ENCODE assay signal across 8 cellular contexts in genomic region chr21:15732290-15732995, GRCh38. TPM values are rescaled to one million over a fixed set of nuclear protein-coding genes. Genes with fewer than 3 reads are reported as not detected.
DNase-seq lines count a peak whose midpoint lies in the region; ATAC-seq and TF ChIP-seq lines count a peak whose summit lies in the region.

No MANE protein-coding gene starts in this region.

- no peak for TF ChIP-seq EP300 in esophagus muscularis mucosa (IDR thresholded peaks at IDR 0.05)

- H3K27ac ChIP-seq in esophagus muscularis mucosa (replicated peaks in 1 of 4), result peak overlapping the region; percentile 10 to 97 (median 37)
- no peak overlapping the region for H3K27ac ChIP-seq in rectal smooth muscle tissue (ENCODE audit: low read depth, low read length)

- H3K9me3 ChIP-seq in esophagus muscularis mucosa, result no peaks in the 10 kb centered on the region

- WGBS in esophagus muscularis mucosa, result 29% methylated on average over 6 of the region's 6 CpGs

- H3K36me3 ChIP-seq in esophagus muscularis mucosa (no peaks in the 10 kb centered on the region), rectal smooth muscle tissue (ENCODE audit: control insufficient read depth, insufficient read depth, low read length) (no peaks in the 10 kb centered on the region)

- intact Hi-C loops in esophagus muscularis mucosa (cut with DNase I), result no loop called here

- in situ Hi-C loops in SK-MEL-5 (cut with HindIII; ENCODE audit: low pct_unique_long_range_greater_than_20kb, low sequenced_read_pairs), result no loop called here

- peak overlapping the region; percentile 80 to 93 (median 87) for H3K4me3 ChIP-seq in esophagus muscularis mucosa
- peak overlapping the region; percentile 83 for H3K4me3 ChIP-seq in rectal smooth muscle tissue (ENCODE audit: low read length)

- no peak for TF ChIP-seq CTCF in esophagus muscularis mucosa (IDR thresholded peaks at IDR 0.05)

- no peak overlapping the region for H3K9ac ChIP-seq in rectal smooth muscle tissue (ENCODE audit: low read length)

- ATAC-seq in GM19438 (IDR thresholded peaks at IDR 0.05; ENCODE audit: low read depth, unreplicated experiment) (peak; percentile 40), HG03432 (IDR thresholded peaks at IDR 0.05; ENCODE audit: unreplicated experiment) (peak; percentile 45)

- H3K27me3 ChIP-seq in esophagus muscularis mucosa (no peaks in the 10 kb centered on the region), rectal smooth muscle tissue (ENCODE audit: control insufficient read depth, insufficient read depth, low read length) (no peaks in the 10 kb centered on the region)

- no peak for TF ChIP-seq POLR2A in esophagus muscularis mucosa (IDR thresholded peaks at IDR 0.05; ENCODE audit: low read depth)

- H3K4me1 ChIP-seq in esophagus muscularis mucosa (peaks cover 27 to 65% (median 57%) of the 10 kb centered on the region in 4 donors), rectal smooth muscle tissue (ENCODE audit: control insufficient read depth, insufficient read depth, low read length) (peaks cover 7% of the 10 kb centered on the region)

- DNase-seq in Daoy (ENCODE audit: low read depth) (peak; percentile 39), SK-MEL-5 (ENCODE audit: low read depth, low spot score) (peak; percentile 50), esophagus muscularis mucosa (ENCODE audit: extremely low spot score) (no peak), NCI-H345 (lab: John Stamatoyannopoulos, UW) (no peak), iPS-NIHi7 (ENCODE audit: extremely low spot score) (no peak)

RNA-seq across cellular contexts. Expression of gene USP25, which starts 2.7 kb away (rescaled TPM):
- total RNA-seq in Daoy (2014; rRNA removed; shearing (Covaris generic)), result 13.4 and 26.5 TPM in 2 replicates
- 17.9 and 25.3 TPM in 2 replicates for total RNA-seq in SK-MEL-5 (2014; rRNA removed; shearing (Covaris generic))
- 9.5 and 15.3 TPM in 2 replicates for polyA plus RNA-seq in SK-MEL-5 (2015; cell fraction: cytosol; rRNA removed)
- 19.1 and 20.2 TPM in 2 replicates for polyA plus RNA-seq in SK-MEL-5 (2015; cell fraction: nucleus; rRNA removed)
- 10 to 100 TPM; 48.2 to 75.1 (median 60.0) TPM for total RNA-seq in esophagus muscularis mucosa

Comparison
In these comparisons a context has a peak if more than half of its experiments do, and no peak if none do; other contexts are left out.
1. DNase-seq: peak in Daoy (single experiment) and SK-MEL-5 (single experiment); none in esophagus muscularis mucosa (single experiment), NCI-H345 (single experiment) and iPS-NIHi7 (single experiment).